Comparison of ENCODE assay signal across 21 cellular contexts in genomic region chr5:56176155-56176798, GRCh38. TPM values are rescaled to one million over a fixed set of nuclear protein-coding genes. Genes with fewer than 3 reads are reported as not detected.
DNase-seq lines count a peak whose midpoint lies in the region; ATAC-seq, FAIRE-seq and TF ChIP-seq lines count a peak whose summit lies in the region.
"Had no signal": no experiment of that assay in that cellular context is flagged by ENCODE, and none has a peak within 500 bp of the region (broad histone marks: within the 10 kb centered on the region; RNA-seq: fewer than 3 reads in every experiment).

No MANE protein-coding gene starts in this region.

- no peaks in the 10 kb centered on the region for H3K27me3 Mint-ChIP-seq in GM23338 (ENCODE audit: insufficient read depth, low read depth, poor library complexity)
- no peaks in the 10 kb centered on the region for H3K27me3 Mint-ChIP-seq in activated naive CD8-positive, alpha-beta T cell treated with anti-CD3 and anti-CD28 coated beads for 36 hours
- H3K27me3 Mint-ChIP-seq: activated CD8-positive, alpha-beta T cell treated with anti-CD3 and anti-CD28 coated beads for 36 hours had no signal

- no peaks in the 10 kb centered on the region for H3K79me2 ChIP-seq in GM23338 (replicated peaks; ENCODE audit: insufficient read depth)

- no peak overlapping the region for H3K4me3 ChIP-seq in A549
- H3K4me3 ChIP-seq in foreskin fibroblast (ENCODE audit: low read depth in 1 of 2, low read length in 2 of 2) = no peak overlapping the region
- no peak overlapping the region for H3K4me3 ChIP-seq in GM23338
- H3K4me3 ChIP-seq: cardiac muscle cell, skin epidermis, tibial nerve had no signal

- H3K4me1 Mint-ChIP-seq in GM23338 = peaks cover 10% of the 10 kb centered on the region
- H3K4me1 Mint-ChIP-seq in activated naive CD8-positive, alpha-beta T cell treated with anti-CD3 and anti-CD28 coated beads for 36 hours = peaks cover 14% of the 10 kb centered on the region

- H3K9me3 ChIP-seq in A549 = no peaks in the 10 kb centered on the region
- H3K9me3 ChIP-seq: tibial nerve had no signal

- H3K27ac Mint-ChIP-seq in GM23338 = no peak overlapping the region
- no peak overlapping the region for H3K27ac Mint-ChIP-seq in activated naive CD8-positive, alpha-beta T cell treated with anti-CD3 and anti-CD28 coated beads for 36 hours
- H3K27ac Mint-ChIP-seq: activated CD8-positive, alpha-beta T cell treated with anti-CD3 and anti-CD28 coated beads for 36 hours had no signal

- H3K4me3 Mint-ChIP-seq in GM23338 = no peak overlapping the region
- no peak overlapping the region for H3K4me3 Mint-ChIP-seq in activated naive CD8-positive, alpha-beta T cell treated with anti-CD3 and anti-CD28 coated beads for 36 hours
- H3K4me3 Mint-ChIP-seq: activated CD8-positive, alpha-beta T cell treated with anti-CD3 and anti-CD28 coated beads for 36 hours had no signal

- ATAC-seq in A549 (no peak), omental fat pad (ENCODE audit: low FRiP score) (peak; percentile 78), GM23338 (no peak)
- ATAC-seq: activated CD8-positive, alpha-beta T cell treated with anti-CD3 and anti-CD28 coated beads for 36 hours had no signal

- CTCF ChIA-PET in A549 (lab: Yijun Ruan, JAX) = interaction anchor here (0.6 kb wide), 1 partner anchor 174 kb away, joined by 3 read pairs; no protein-coding TSS in a partner anchor

- no peak for FAIRE-seq in A549 (lab: Jason Lieb, UNC)
- FAIRE-seq: HTR-8/SVneo had no signal

- H3K27me3 ChIP-seq in GM23338 (ENCODE audit: insufficient read depth) = no peaks in the 10 kb centered on the region
- H3K27me3 ChIP-seq: cardiac muscle cell, tibial nerve had no signal

- H3K9me3 Mint-ChIP-seq in GM23338 = no peaks in the 10 kb centered on the region
- no peaks in the 10 kb centered on the region for H3K9me3 Mint-ChIP-seq in activated naive CD8-positive, alpha-beta T cell treated with anti-CD3 and anti-CD28 coated beads for 36 hours
- H3K9me3 Mint-ChIP-seq: activated CD8-positive, alpha-beta T cell treated with anti-CD3 and anti-CD28 coated beads for 36 hours had no signal

- H4K20me1 ChIP-seq in GM23338 (replicated peaks; ENCODE audit: insufficient read depth) = no peaks in the 10 kb centered on the region

- no peak overlapping the region for H2AFZ ChIP-seq in GM23338

- no peaks in the 10 kb centered on the region for H3K36me3 ChIP-seq in GM23338 (ENCODE audit: insufficient read depth)
- H3K36me3 ChIP-seq: cardiac muscle cell, tibial nerve had no signal

- H3K4me1 ChIP-seq in A549 (peaks cover 19% of the 10 kb centered on the region), GM23338 (ENCODE audit: insufficient read depth) (peaks cover 6% of the 10 kb centered on the region; the same call in 1 of the 2 replicates)

- TF ChIP-seq EP300 in A549 (IDR thresholded peaks at IDR 0.05) = no peak

- no peak for TF ChIP-seq POLR2A in A549 (IDR thresholded peaks at IDR 0.05; ENCODE audit: low read length)

- 97% methylated on average over 6 of the region's 6 CpGs for WGBS in A549 (ENCODE audit: missing lambda C conversion rate)

- H3K36me3 Mint-ChIP-seq in GM23338 (ENCODE audit: low read depth) = no peaks in the 10 kb centered on the region
- H3K36me3 Mint-ChIP-seq in activated naive CD8-positive, alpha-beta T cell treated with anti-CD3 and anti-CD28 coated beads for 36 hours = no peaks in the 10 kb centered on the region

- TF ChIP-seq CTCF in A549 (IDR thresholded peaks at IDR 0.05) = no peak
- no peak for TF ChIP-seq CTCF in foreskin fibroblast (IDR thresholded peaks at IDR 0.05; ENCODE audit: low read depth, low read length)
- TF ChIP-seq CTCF in omental fat pad (IDR thresholded peaks at IDR 0.05) = no peak
- TF ChIP-seq CTCF in GM23338 (conservative IDR thresholded peaks at IDR 0.05; ENCODE audit: low read depth in 2 of 2) = no peak

- peaks cover 3% of the 10 kb centered on the region; the same call in 1 of the 2 replicates for H3K9me2 ChIP-seq in GM23338 (ENCODE audit: insufficient read depth)

- no peaks in the 10 kb centered on the region for H3F3A ChIP-seq in GM23338 (replicated peaks; ENCODE audit: low read depth)

- DNase-seq in A549 (ENCODE audit: low read depth in 1 of 2, low spot score in 1 of 2) (no peak), LHCN-M2 (ENCODE audit: low read depth) (peak; percentile 13), foreskin fibroblast (peak; percentile 84 to 89), omental fat pad (ENCODE audit: low spot score) (no peak), GM23338 (ENCODE audit: low spot score) (no peak), activated gamma-delta T cell treated with Interleukin-2 at 50 U/mL for 16 hours (no peak), GDM1 (lab: John Stamatoyannopoulos, UW) (no peak)
- no peak for DNase-seq in activated naive CD8-positive, alpha-beta T cell treated with anti-CD3 and anti-CD28 coated beads for 36 hours
- DNase-seq: activated CD8-positive, alpha-beta T cell treated with anti-CD3 and anti-CD28 coated beads for 36 hours; activated gamma-delta T cell; NCI-H1417; NCI-H526 treated with DMSO at 0.1 percent for 48 hours; T1000 had no signal

- POLR2A ChIA-PET in A549 (lab: Yijun Ruan, JAX) = no interaction called here

- no peak for TF ChIP-seq RAD21 in A549 (conservative IDR thresholded peaks at IDR 0.05 in 1 of 2, IDR thresholded peaks at IDR 0.05 in 1 of 2)

- H3K4me2 ChIP-seq in A549 = no peak overlapping the region
- H3K4me2 ChIP-seq in GM23338 = no peak overlapping the region

- H3K27ac ChIP-seq in A549 (peak overlapping the region in 1 of 2 experiments; percentile 62; a peak in 4 of 6 replicates), GM23338 (ENCODE audit: low read depth) (no peak overlapping the region)
- H3K27ac ChIP-seq: epithelial cell of prostate, RWPE1 had no signal

TF ChIP-seq in A549, 52 proteins besides CTCF, POLR2A, EP300 and RAD21:
- TF ChIP-seq MAFK (IDR thresholded peaks at IDR 0.05; ENCODE audit: partially characterized antibody) (peak; percentile 19), ZC3H11A (IDR thresholded peaks at IDR 0.05) (no peak)

TF ChIP-seq in GM23338, 12 proteins besides CTCF, POLR2A, EP300 and RAD21 (continues in another document):
- TF ChIP-seq EZH2phosphoT487 (IDR thresholded peaks at IDR 0.05; ENCODE audit: unreplicated experiment) (no peak), STAT1 (IDR thresholded peaks at IDR 0.05; ENCODE audit: unreplicated experiment) (no peak), POLR2AphosphoS5 (IDR thresholded peaks at IDR 0.05; ENCODE audit: low read depth) (no peak), REST (IDR thresholded peaks at IDR 0.05; ENCODE audit: unreplicated experiment) (no peak), ZNF331 (CRISPR knock-in tag; IDR thresholded peaks at IDR 0.05; ENCODE audit: low read depth) (no peak), JUNB (IDR thresholded peaks at IDR 0.05; ENCODE audit: unreplicated experiment) (no peak), ETS1 (IDR thresholded peaks at IDR 0.05) (no peak), NANOG (IDR thresholded peaks at IDR 0.05; ENCODE audit: borderline replicate concordance) (no peak), EZH2 (IDR thresholded peaks at IDR 0.05; ENCODE audit: low read depth, unreplicated experiment) (no peak), CREB1 (CRISPR knock-in tag; IDR thresholded peaks at IDR 0.05; ENCODE audit: low read depth) (no peak), ZNF114 (CRISPR knock-in tag; IDR thresholded peaks at IDR 0.05) (no peak)

RNA-seq across cellular contexts. Expression of gene ANKRD55, which starts 56.9 kb away (rescaled TPM):
- polyA plus RNA-seq in A549 (2011; rRNA removed) (0.26 and 0.30 TPM in 2 replicates), A549 (2017; fragmentation: RNase III; extraction: RNeasy Plus Mini Kit Qiagen cat#74134 plus additional on column Dnase treatment) (0.05 to 0.12 TPM (median 0.10 TPM) in 3 replicates), GM23338 (2016; fragmentation: Nextera tagmentation; extraction: Ambion mirVana) (not detected in 2 replicates)
- 0.05 TPM in 2 replicates for polyA plus RNA-seq in A549 (2012; cell fraction: cytosol; rRNA removed)
- 0.07 TPM in 1 of 2 replicates, not detected in the other for polyA plus RNA-seq in A549 (2012; cell fraction: nucleus; rRNA removed)
- polyA minus RNA-seq in A549 (2011; rRNA and poly(A)+ RNA removed) = 0.49 TPM in 1 of 2 replicates, not detected in the other
- total RNA-seq in LHCN-M2 (2014; rRNA removed) (not detected in 2 replicates), omental fat pad (under 1 TPM in 2 of 4 donors, not detected in 2; 0.44 to 0.46 TPM)
- not detected for polyA plus RNA-seq in LHCN-M2 (2012)
- total RNA-seq in GM23338 (2014; rRNA removed; shearing (Covaris generic)) = not detected in 2 replicates
- total RNA-seq in activated naive CD8-positive, alpha-beta T cell treated with anti-CD3 and anti-CD28 coated beads for 36 hours = under 1 TPM; 0.23 to 0.50 TPM
- total RNA-seq: A673; activated CD8-positive, alpha-beta T cell treated with anti-CD3 and anti-CD28 coated beads for 36 hours; cardiac muscle cell; myocyte; tibial nerve had no signal

Comparison
In these comparisons a context has a peak if more than half of its experiments do, and no peak if none do; other contexts are left out.
1. DNase-seq: peak in LHCN-M2 (single experiment) and foreskin fibroblast (2 of 2); none in A549 (0 of 2), omental fat pad (single experiment), GM23338 (single experiment), activated naive CD8-positive, alpha-beta T cell treated with anti-CD3 and anti-CD28 coated beads for 36 hours (single experiment), activated gamma-delta T cell treated with Interleukin-2 at 50 U/mL for 16 hours (single experiment) and GDM1 (single experiment).